ENCODE assay signal across 36 cellular contexts in the genomic region with DNA sequence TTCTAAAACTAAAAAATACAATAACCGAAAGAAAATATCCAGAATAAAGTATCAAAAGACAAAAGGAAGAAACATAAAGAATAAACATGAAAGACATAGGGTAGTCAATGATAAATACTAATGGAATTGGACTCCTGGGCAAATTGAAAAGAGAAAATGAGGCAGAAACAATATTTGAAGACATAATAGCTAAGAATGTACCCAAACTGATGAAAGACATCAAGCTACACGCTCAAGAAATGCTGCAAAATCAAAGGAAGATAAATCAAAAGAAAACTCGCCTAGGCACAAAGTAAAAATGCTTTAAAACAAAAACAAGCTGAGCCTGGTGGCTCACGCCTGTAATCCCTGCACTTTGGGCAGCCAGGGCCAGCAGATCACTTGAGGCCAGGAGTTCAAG.
"Had no signal": no experiment of that assay in that cellular context is flagged by ENCODE, and none has a peak within 500 bp of the region (broad histone marks: within the 10 kb centered on the region; RNA-seq: fewer than 3 reads in every experiment).

No MANE protein-coding gene starts in this region.

- H3K4me3 ChIP-seq: MG63 had no signal

- H3K36me3 ChIP-seq: MG63 had no signal

- H3K27me3 ChIP-seq: MG63 had no signal

- DNase-seq: Karpas-422, Kasumi-1, KG1, MG63, MM.1S, MV-4-11, NCI-H1048, NCI-H1092, NCI-H1092 treated with DMSO at 0.1 percent for 48 hours, NCI-H1105, NCI-H1105 treated with DMSO at 0.1 percent for 48 hours, NCI-H1417, NCI-H1417 treated with DMSO at 0.1 percent for 48 hours, NCI-H1436, NCI-H1436 treated with DMSO at 0.1 percent for 48 hours, NCI-H146, NCI-H1694, NCI-H1694 treated with DMSO at 0.1 percent for 48 hours, NCI-H187, NCI-H187 treated with DMSO at 0.1 percent for 48 hours, NCI-H1930, NCI-H2029, NCI-H2029 treated with DMSO at 0.1 percent for 48 hours, NCI-H2081, NCI-H2081 treated with DMSO at 0.1 percent for 48 hours, NCI-H2107, NCI-H2171, NCI-H2171 treated with DMSO at 0.1 percent for 48 hours, NCI-H2227 treated with DMSO at 0.1 percent for 48 hours, NCI-H226, NCI-H345, NCI-H446, NCI-H446 treated with DMSO at 0.1 percent for 48 hours, NCI-H510A, NCI-H510A treated with DMSO at 0.1 percent for 48 hours had no signal

- H3K27ac ChIP-seq: KMS-11 had no signal

- H3K9ac ChIP-seq: KMS-11 had no signal
